In genomic region chr4:1762264-1763010, GRCh38 we compare ENCODE assay signal across 23 cellular contexts. TPM values are rescaled to one million over a fixed set of nuclear protein-coding genes. Genes with fewer than 3 reads are reported as not detected.
"Had no signal": no experiment of that assay in that cellular context is flagged by ENCODE, and none has a peak within 500 bp of the region (broad histone marks: within the 10 kb centered on the region; RNA-seq: fewer than 3 reads in every experiment).

No MANE protein-coding gene starts in this region.

- H3K9me3 Mint-ChIP-seq: dendritic cell treated with granulocyte-macrophage colony-stimulating factor and Interleukin-4, amounts not matched to agents 40 ng/mL and 50 ng/mL, for 4 days; endodermal cell; naive thymus-derived CD4-positive, alpha-beta T cell; nephron; stimulated activated naive CD8-positive, alpha-beta T cell treated with anti-CD3 and anti-CD28 coated beads, Interleukin-15, amount 100 ng/mL, for 72 hours had no signal

- H3K9me3 ChIP-seq: colonic mucosa, gastrocnemius medialis, ovary, psoas muscle, suprapubic skin, thyroid gland had no signal

- H3K27ac Mint-ChIP-seq: dendritic cell treated with granulocyte-macrophage colony-stimulating factor and Interleukin-4, amounts not matched to agents 40 ng/mL and 50 ng/mL, for 4 days; endodermal cell; naive thymus-derived CD4-positive, alpha-beta T cell; nephron; stimulated activated naive CD8-positive, alpha-beta T cell treated with anti-CD3 and anti-CD28 coated beads, Interleukin-15, amount 100 ng/mL, for 72 hours had no signal

- DNase-seq: colonic mucosa; effector CD8-positive, alpha-beta T cell; foreskin fibroblast; gastrocnemius medialis; mesendoderm; naive thymus-derived CD4-positive, alpha-beta T cell; occipital lobe; ovary; psoas muscle; right cardiac atrium; small intestine; stimulated activated CD4-positive, alpha-beta T cell treated with anti-CD3 and anti-CD28 coated beads, Interleukin-15, amount 100 ng/mL, for 24 hours; stimulated activated CD4-positive, alpha-beta T cell treated with anti-CD3 and anti-CD28 coated beads, Interleukin-2, amount 100 ng/mL, for 48 hours; stimulated activated naive CD4-positive, alpha-beta T cell; stimulated activated naive CD8-positive, alpha-beta T cell treated with anti-CD3 and anti-CD28 coated beads, Interleukin-15, amount 100 ng/mL, for 72 hours; thyroid gland had no signal

- H3K4me3 Mint-ChIP-seq: dendritic cell treated with granulocyte-macrophage colony-stimulating factor and Interleukin-4, amounts not matched to agents 40 ng/mL and 50 ng/mL, for 4 days; endodermal cell; naive thymus-derived CD4-positive, alpha-beta T cell; nephron; stimulated activated naive CD8-positive, alpha-beta T cell treated with anti-CD3 and anti-CD28 coated beads, Interleukin-15, amount 100 ng/mL, for 72 hours had no signal

- H3K27ac ChIP-seq: colonic mucosa, epithelial cell of prostate, gastrocnemius medialis, ovary, psoas muscle, suprapubic skin, thyroid gland had no signal

- H3K36me3 ChIP-seq: colonic mucosa, gastrocnemius medialis, ovary, suprapubic skin, thyroid gland had no signal

- H3K4me1 Mint-ChIP-seq: nephron had no signal

- H3K4me3 ChIP-seq: colonic mucosa, lung, ovary, thyroid gland had no signal

- H3K27me3 ChIP-seq: ovary, thyroid gland had no signal

- ATAC-seq: esophagus mucosa; gastrocnemius medialis; naive thymus-derived CD4-positive, alpha-beta T cell; stimulated activated naive CD8-positive, alpha-beta T cell treated with anti-CD3 and anti-CD28 coated beads, Interleukin-15, amount 100 ng/mL, for 72 hours had no signal

- H3K36me3 Mint-ChIP-seq: naive thymus-derived CD4-positive, alpha-beta T cell had no signal

RNA-seq across cellular contexts. Expression of gene FGFR3, which starts 30.7 kb away (rescaled TPM):
- polyA plus RNA-seq: naive thymus-derived CD4-positive, alpha-beta T cell had no signal
